29 cellular contexts compared by ENCODE assay signal in the genomic region with DNA sequence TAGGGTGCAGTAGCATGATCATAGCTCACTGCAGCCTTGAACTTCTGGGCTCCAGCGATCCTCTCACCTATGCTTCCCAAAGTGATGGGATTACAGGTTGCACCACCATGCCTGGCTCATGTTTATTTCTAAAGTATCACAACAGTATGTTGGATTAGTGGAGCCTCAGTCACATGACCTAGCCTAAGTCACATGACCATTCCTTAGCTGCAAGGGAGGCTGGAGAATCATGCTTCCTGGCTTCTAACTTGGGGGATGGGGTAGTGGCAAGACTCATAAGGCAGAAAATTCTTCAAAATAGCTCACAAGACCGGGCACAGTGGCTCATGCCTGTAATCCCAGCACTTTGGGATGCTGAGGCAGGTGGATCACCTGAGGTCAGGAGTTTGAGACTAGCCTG.
"Had no signal": no experiment of that assay in that cellular context is flagged by ENCODE, and none has a peak within 500 bp of the region (broad histone marks: within the 10 kb centered on the region; RNA-seq: fewer than 3 reads in every experiment).

No MANE protein-coding gene starts in this region.

- H3K79me2 ChIP-seq: hepatocyte had no signal

- H3K36me3 ChIP-seq: ascending aorta, breast epithelium, cardiac muscle cell, esophagus muscularis mucosa, gastroesophageal sphincter, heart right ventricle had no signal

- H3K27me3 ChIP-seq: ascending aorta, breast epithelium, cardiac muscle cell, dorsolateral prefrontal cortex, esophagus muscularis mucosa, gastroesophageal sphincter, heart right ventricle, hepatocyte had no signal

- ATAC-seq: activated naive CD4-positive, alpha-beta T cell treated with anti-CD3 and anti-CD28 coated beads, Interleukin-2, amount 50 U/mL, for 72 hours; activated T-cell treated with anti-CD3 and anti-CD28 coated beads, Interleukin-2, amount 50 U/mL, for 72 hours; gastroesophageal sphincter; heart right ventricle had no signal

- DNase-seq: activated CD4-positive, alpha-beta memory T cell treated with anti-CD3 and anti-CD28 coated beads, Interleukin-2, amount 10 ng/mL, durations not matched to agents 7 days and 5 days; activated CD4-positive, alpha-beta T cell treated with anti-CD3 and anti-CD28 coated beads for 1 hour; activated CD4-positive, alpha-beta T cell treated with anti-CD3 and anti-CD28 coated beads for 4 hours; activated CD4-positive, alpha-beta T cell treated with anti-CD3 and anti-CD28 coated beads, Interleukin-2, amount 10 ng/mL, durations not matched to agents 7 days and 5 days; activated CD4-positive, alpha-beta T cell treated with anti-CD3 and anti-CD28 coated beads, Interleukin-2, amount 50 U/mL, for 4 hours; activated CD8-positive, alpha-beta memory T cell treated with anti-CD3 and anti-CD28 coated beads, Interleukin-2, amount 50 U/mL, for 48 hours; activated gamma-delta T cell; activated naive CD4-positive, alpha-beta T cell; activated naive CD4-positive, alpha-beta T cell treated with anti-CD3 and anti-CD28 coated beads, Interleukin-2, amount 10 ng/mL, durations not matched to agents 7 days and 5 days; activated naive CD8-positive, alpha-beta T cell treated with anti-CD3 and anti-CD28 coated beads, Interleukin-2, amount 10 ng/mL, durations not matched to agents 7 days and 5 days; activated T-cell treated with anti-CD3 and anti-CD28 coated beads for 4 hours; activated T-cell treated with anti-CD3 and anti-CD28 coated beads, Interleukin-2, amount 50 U/mL, for 24 hours; activated T-cell treated with anti-CD3 and anti-CD28 coated beads, Interleukin-2, amount 50 U/mL, for 72 hours; central memory CD4-positive, alpha-beta T cell; cerebellar nuclear complex; dorsolateral prefrontal cortex; effector memory CD4-positive, alpha-beta T cell; endodermal cell; foreskin melanocyte; heart right ventricle; T-helper 2 cell had no signal

- H3K4me1 ChIP-seq: ascending aorta, breast epithelium, esophagus muscularis mucosa, gastroesophageal sphincter, heart right ventricle had no signal

- H3K4me2 ChIP-seq: hepatocyte had no signal

- H3K4me3 ChIP-seq: ascending aorta, breast epithelium, cardiac muscle cell, coronary artery, dorsolateral prefrontal cortex, esophagus muscularis mucosa, gastroesophageal sphincter, heart right ventricle, hepatocyte had no signal

- H3K27ac ChIP-seq: ascending aorta, breast epithelium, cardiac muscle cell, coronary artery, dorsolateral prefrontal cortex, esophagus muscularis mucosa, gastroesophageal sphincter, heart right ventricle, hepatocyte had no signal

- H3K9me3 ChIP-seq: ascending aorta, breast epithelium, esophagus muscularis mucosa, gastroesophageal sphincter, heart right ventricle had no signal

- H2AFZ ChIP-seq: hepatocyte had no signal
